17 cellular contexts compared by ENCODE assay signal in the genomic region with DNA sequence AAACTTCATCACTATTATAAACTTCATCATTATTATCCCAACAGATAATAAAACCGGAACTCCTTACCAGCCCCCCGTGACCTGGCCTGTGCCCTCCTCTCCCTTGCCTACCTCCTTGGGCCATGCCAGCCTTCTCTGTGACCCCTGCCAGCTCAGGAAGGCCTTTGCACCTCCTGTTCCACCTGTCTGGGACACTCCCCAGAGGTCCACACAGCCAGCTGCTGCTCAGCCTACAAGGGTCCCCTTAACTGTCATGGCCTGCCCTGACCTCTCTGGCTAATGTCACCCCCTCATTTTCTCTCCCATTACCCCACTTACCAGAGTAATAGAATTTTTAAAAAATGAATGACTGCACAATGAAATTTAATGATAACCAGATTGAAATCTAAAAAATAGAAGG.
DNase-seq lines count a peak whose midpoint lies in the region; ATAC-seq and TF ChIP-seq lines count a peak whose summit lies in the region.
"Had no signal": no experiment of that assay in that cellular context is flagged by ENCODE, and none has a peak within 500 bp of the region (broad histone marks: within the 10 kb centered on the region; RNA-seq: fewer than 3 reads in every experiment).

No MANE protein-coding gene starts in this region.

- H3K9me3 Mint-ChIP-seq in Calu3 (ENCODE audit: low read depth, unreplicated experiment) (no peaks in the 10 kb centered on the region), endodermal cell (no peaks in the 10 kb centered on the region)
- H3K9me3 Mint-ChIP-seq: GM23338 had no signal

- no TSS peak for BruUV-seq in Calu3 (replicated peaks; lab: Mats Ljungman, UMichigan)

- H3K4me1 ChIP-seq in right atrium auricular region (peaks cover 0 to 12% of the 10 kb centered on the region in 2 donors), endodermal cell (ENCODE audit: control insufficient read depth, insufficient read depth, low read length) (no peaks in the 10 kb centered on the region), sigmoid colon (peaks cover 0 to 59% (median 52%) of the 10 kb centered on the region in 4 donors), body of pancreas (no peaks in the 10 kb centered on the region)

- no peak for TF ChIP-seq POLR2A in sigmoid colon (IDR thresholded peaks at IDR 0.05)
- no peak for TF ChIP-seq POLR2A in body of pancreas (IDR thresholded peaks at IDR 0.05)

- no peak for TF ChIP-seq EP300 in sigmoid colon (IDR thresholded peaks at IDR 0.05)

- WGBS in endodermal cell (ENCODE audit: insufficient coverage in 1 of 2, insufficient read length in 1 of 2), 2 experiments, result 86 to 100% methylated on average over 2 of the region's 2 CpGs
- WGBS in sigmoid colon, 2 donors, result 92 to 93% methylated on average over 2 of the region's 2 CpGs
- 85 to 100% methylated on average over 2 of the region's 2 CpGs for WGBS in body of pancreas, 2 donors

- DNase-seq in Right ventricle myocardium inferior (ENCODE audit: missing footprints), result peak; percentile 9
- no peak for DNase-seq in right atrium auricular region (ENCODE audit: low spot score)
- no peak for DNase-seq in Calu3
- DNase-seq in endodermal cell, result no peak
- no peak for DNase-seq in sigmoid colon
- no peak for DNase-seq in NCI-H2196 treated with DMSO at 0.1 percent for 48 hours (lab: John Stamatoyannopoulos, UW; ENCODE audit: unreplicated experiment)
- DNase-seq in body of pancreas, result no peak
- DNase-seq: CD4-positive, alpha-beta memory T cell; GF-D8; KBM-7; NCI-H1105; NCI-H2081; NCI-H2171 treated with DMSO at 0.1 percent for 48 hours; NCI-H446 treated with DMSO at 0.1 percent for 48 hours had no signal

- no peak for ATAC-seq in Right ventricle myocardium inferior
- no peak for ATAC-seq in GM19395 (IDR thresholded peaks at IDR 0.05; ENCODE audit: unreplicated experiment)
- no peak for ATAC-seq in body of pancreas
- ATAC-seq: GM23338, HCT116 had no signal

- no peak overlapping the region for H3K27ac ChIP-seq in right atrium auricular region
- no peak overlapping the region for H3K27ac ChIP-seq in endodermal cell (ENCODE audit: low read depth, low read length)
- peak overlapping the region in 3 of 4 donors; percentile 69 to 71 (median 70) for H3K27ac ChIP-seq in sigmoid colon
- no peak overlapping the region for H3K27ac ChIP-seq in body of pancreas

- H3K27me3 Mint-ChIP-seq in Calu3 (ENCODE audit: unreplicated experiment) (no peaks in the 10 kb centered on the region), endodermal cell (ENCODE audit: insufficient read depth) (no peaks in the 10 kb centered on the region)
- H3K27me3 Mint-ChIP-seq: CD4-positive, alpha-beta memory T cell had no signal

- no peaks in the 10 kb centered on the region for H3K9me3 ChIP-seq in right atrium auricular region
- H3K9me3 ChIP-seq in endodermal cell (ENCODE audit: control insufficient read depth, low read length), result no peaks in the 10 kb centered on the region
- no peaks in the 10 kb centered on the region for H3K9me3 ChIP-seq in sigmoid colon
- H3K9me3 ChIP-seq in body of pancreas, result no peaks in the 10 kb centered on the region

- TF ChIP-seq CTCF in right atrium auricular region (IDR thresholded peaks at IDR 0.05) (no peak), Calu3 (IDR thresholded peaks at IDR 0.05; ENCODE audit: unreplicated experiment) (no peak), endodermal cell (conservative IDR thresholded peaks at IDR 0.05) (no peak), sigmoid colon (IDR thresholded peaks at IDR 0.05) (no peak), body of pancreas (IDR thresholded peaks at IDR 0.05) (no peak)

- H3K27ac Mint-ChIP-seq in Calu3 (ENCODE audit: unreplicated experiment) (peak overlapping the region; percentile 70), endodermal cell (peak overlapping the region; percentile 53)
- H3K27ac Mint-ChIP-seq: GM23338 had no signal

- H3K4me1 Mint-ChIP-seq in Calu3 (ENCODE audit: low read depth, unreplicated experiment) (peaks cover 16% of the 10 kb centered on the region), endodermal cell (no peaks in the 10 kb centered on the region)

- peaks cover 55% of the 10 kb centered on the region for H3K36me3 Mint-ChIP-seq in Calu3 (ENCODE audit: insufficient read depth, unreplicated experiment)
- H3K36me3 Mint-ChIP-seq in endodermal cell (ENCODE audit: low read depth), result peaks cover 43% of the 10 kb centered on the region

- H3K4me3 Mint-ChIP-seq in Calu3 (ENCODE audit: low read depth, unreplicated experiment) (no peak overlapping the region), endodermal cell (no peak overlapping the region)
- H3K4me3 Mint-ChIP-seq: CD4-positive, alpha-beta memory T cell; GM23338 had no signal

- peaks cover 44% of the 10 kb centered on the region for H3K36me3 ChIP-seq in right atrium auricular region
- H3K36me3 ChIP-seq in endodermal cell (ENCODE audit: control insufficient read depth, insufficient read depth, low read length), result peaks cover 28% of the 10 kb centered on the region
- H3K36me3 ChIP-seq in sigmoid colon, result peaks cover 0 to 31% (median 15%) of the 10 kb centered on the region in 4 donors
- no peaks in the 10 kb centered on the region for H3K36me3 ChIP-seq in body of pancreas (replicated peaks in 1 of 2; ENCODE audit: insufficient read depth in 1 of 2, low read depth in 2 of 2)

- intact Hi-C loops in Right ventricle myocardium inferior (cut with DNase I) (no loop called here), Calu3 (cut with micrococcal nuclease; ENCODE audit: unreplicated experiment) (no loop called here), sigmoid colon (cut with DNase I) (no loop called here), body of pancreas (cut with DNase I) (no loop called here)

- H3K4me3 ChIP-seq in right atrium auricular region (no peak overlapping the region), endodermal cell (ENCODE audit: low read length) (no peak overlapping the region), sigmoid colon (no peak overlapping the region), body of pancreas (no peak overlapping the region)
- H3K4me3 ChIP-seq: GM23338 had no signal

- no peak overlapping the region for H3K9ac ChIP-seq in endodermal cell (ENCODE audit: extremely low read depth, low read length, poor library complexity, severe bottlenecking)

- H3K27me3 ChIP-seq in right atrium auricular region, result no peaks in the 10 kb centered on the region
- no peaks in the 10 kb centered on the region for H3K27me3 ChIP-seq in endodermal cell (ENCODE audit: control insufficient read depth, insufficient read depth, low read length, poor library complexity, severe bottlenecking)
- no peaks in the 10 kb centered on the region for H3K27me3 ChIP-seq in sigmoid colon
- no peaks in the 10 kb centered on the region for H3K27me3 ChIP-seq in body of pancreas

- CTCF ChIA-PET in Calu3 (lab: Charles Lee), result no interaction called here

Comparison
In these comparisons a context has a peak if more than half of its experiments do, and no peak if none do; other contexts are left out.
1. H3K27ac ChIP-seq: peak in sigmoid colon (3 of 4); none in right atrium auricular region (0 of 2), endodermal cell (single experiment) and body of pancreas (0 of 4).